In genomic region chr9:83955985-83956287, GRCh38 we compare ENCODE assay signal across 8 cellular contexts. TPM values are rescaled to one million over a fixed set of nuclear protein-coding genes. Genes with fewer than 3 reads are reported as not detected.
DNase-seq lines count a peak whose midpoint lies in the region; ATAC-seq and TF ChIP-seq lines count a peak whose summit lies in the region.

No MANE protein-coding gene starts in this region.

- peak overlapping the region; percentile 67 for H3K4me3 ChIP-seq in GM12864 (ENCODE audit: low read depth, low read length)
- H3K4me3 ChIP-seq in thymus (ENCODE audit: low read length): peak overlapping the region; percentile 96

- peak overlapping the region; percentile 93 to 99 (median 98) for H3K4me3 Mint-ChIP-seq in IgD-negative memory B cell

- intact Hi-C loops in posterior vena cava (cut with DNase I): no loop called here

- H3K4me1 ChIP-seq in thymus (ENCODE audit: control insufficient read depth, insufficient read depth, low read length): peaks cover 8% of the 10 kb centered on the region

- no peaks in the 10 kb centered on the region for H3K9me3 Mint-ChIP-seq in IgD-negative memory B cell
- no peaks in the 10 kb centered on the region for H3K9me3 Mint-ChIP-seq in activated naive CD4-positive, alpha-beta T cell treated with anti-CD3 and anti-CD28 coated beads, Interleukin-2, amount 50 U/mL, for 72 hours

- H3K27ac ChIP-seq in layer of hippocampus (ENCODE audit: low read depth, low read length) (peak overlapping the region; percentile 48), thymus (ENCODE audit: low read depth) (no peak overlapping the region)

- no peak for DNase-seq in GM12864 (ENCODE audit: low read depth)
- DNase-seq in activated naive CD4-positive, alpha-beta T cell treated with anti-CD3 and anti-CD28 coated beads, Interleukin-2, amount 50 U/mL, for 72 hours (ENCODE audit: low spot score in 2 of 2): peak in 1 of 2 donors; percentile 41
- DNase-seq in posterior vena cava (ENCODE audit: low spot score): no peak
- DNase-seq in OCI-M2 (lab: John Stamatoyannopoulos, UW; ENCODE audit: unreplicated experiment): no peak
- no peak for DNase-seq in HT-29 (ENCODE audit: low spot score)

- peaks cover 2% of the 10 kb centered on the region for H3K36me3 ChIP-seq in thymus (ENCODE audit: control insufficient read depth, insufficient read depth)

- no peaks in the 10 kb centered on the region for H3K36me3 Mint-ChIP-seq in IgD-negative memory B cell
- peaks cover 16 to 19% of the 10 kb centered on the region in 2 donors for H3K36me3 Mint-ChIP-seq in activated naive CD4-positive, alpha-beta T cell treated with anti-CD3 and anti-CD28 coated beads, Interleukin-2, amount 50 U/mL, for 72 hours

- no peaks in the 10 kb centered on the region for H3K9me3 ChIP-seq in thymus (ENCODE audit: control insufficient read depth)

- peak; percentile 41 to 71 for ATAC-seq in activated naive CD4-positive, alpha-beta T cell treated with anti-CD3 and anti-CD28 coated beads, Interleukin-2, amount 50 U/mL, for 72 hours

- no peaks in the 10 kb centered on the region for H3K27me3 Mint-ChIP-seq in IgD-negative memory B cell

- TF ChIP-seq CTCF in GM12864 (IDR thresholded peaks at IDR 0.05; ENCODE audit: low read depth, low read length, missing control alignments): no peak

- no peaks in the 10 kb centered on the region for H3K27me3 ChIP-seq in layer of hippocampus (ENCODE audit: control insufficient read depth, insufficient read depth, low read length)
- H3K27me3 ChIP-seq in thymus (ENCODE audit: control insufficient read depth, insufficient read depth): no peaks in the 10 kb centered on the region

- H3K27ac Mint-ChIP-seq in IgD-negative memory B cell: peak overlapping the region; percentile 86 to 90 (median 89)
- H3K27ac Mint-ChIP-seq in activated naive CD4-positive, alpha-beta T cell treated with anti-CD3 and anti-CD28 coated beads, Interleukin-2, amount 50 U/mL, for 72 hours: peak overlapping the region; percentile 98 to 100

- peaks cover 14 to 16% (median 14%) of the 10 kb centered on the region in 3 donors for H3K4me1 Mint-ChIP-seq in IgD-negative memory B cell

- WGBS in thymus: 13% methylated on average over 13 of the region's 13 CpGs

RNA-seq across cellular contexts. Expression of gene HNRNPK, which starts 24.1 kb away (rescaled TPM):
- polyA plus RNA-seq in IgD-negative memory B cell: 763 TPM
- 100 to 1,000 TPM; 568 to 788 TPM for total RNA-seq in activated naive CD4-positive, alpha-beta T cell treated with anti-CD3 and anti-CD28 coated beads, Interleukin-2, amount 50 U/mL, for 72 hours
- polyA plus RNA-seq in thymus: 425 TPM
- total RNA-seq in posterior vena cava: 100 to 1,000 TPM; 343 to 360 TPM
- total RNA-seq in HT-29 (2014; rRNA removed; shearing (Covaris generic)): 552 and 575 TPM in 2 replicates

RNA-seq across cellular contexts. Expression of gene RMI1, which starts 24.7 kb away (rescaled TPM):
- polyA plus RNA-seq in IgD-negative memory B cell (5.4 TPM), thymus (5.8 TPM)
- 10 to 100 TPM; 16.0 to 26.7 TPM for total RNA-seq in activated naive CD4-positive, alpha-beta T cell treated with anti-CD3 and anti-CD28 coated beads, Interleukin-2, amount 50 U/mL, for 72 hours
- total RNA-seq in posterior vena cava: 1 to 10 TPM; 3.7 to 4.0 TPM
- 2.2 and 2.4 TPM in 2 replicates for total RNA-seq in HT-29 (2014; rRNA removed; shearing (Covaris generic))

RNA-seq across cellular contexts. Expression of gene KIF27, which starts 34.7 kb away (rescaled TPM):
- 1.4 TPM for polyA plus RNA-seq in IgD-negative memory B cell
- 1 to 10 TPM; 4.7 to 4.9 TPM for total RNA-seq in activated naive CD4-positive, alpha-beta T cell treated with anti-CD3 and anti-CD28 coated beads, Interleukin-2, amount 50 U/mL, for 72 hours
- 2.9 TPM for polyA plus RNA-seq in thymus
- 1 to 10 TPM; 5.0 to 6.1 TPM for total RNA-seq in posterior vena cava
- total RNA-seq in HT-29 (2014; rRNA removed; shearing (Covaris generic)): 0.20 and 0.37 TPM in 2 replicates
